In genomic region chr10:104232613-104233102, GRCh38 we compare ENCODE assay signal across 8 cellular contexts. TPM values are rescaled to one million over a fixed set of nuclear protein-coding genes. Genes with fewer than 3 reads are reported as not detected.
A peak's percentile ranks its signal among the peaks of the same experiment; 100 is the strongest.
DNase-seq lines count a peak whose midpoint lies in the region; ATAC-seq and TF ChIP-seq lines count a peak whose summit lies in the region.

No MANE protein-coding gene starts in this region.

- H3K4me1 ChIP-seq in right cardiac atrium (ENCODE audit: control insufficient read depth, insufficient read depth, low read length), result no peaks in the 10 kb centered on the region

- no peaks in the 10 kb centered on the region for H3K9me3 ChIP-seq in right cardiac atrium (ENCODE audit: control insufficient read depth, low read length)

- 16% methylated on average over 20 of the region's 20 CpGs for WGBS in right cardiac atrium

- no peaks in the 10 kb centered on the region for H3K36me3 Mint-ChIP-seq in activated naive CD4-positive, alpha-beta T cell treated with anti-CD3 and anti-CD28 coated beads, Interleukin-2, amount 10 ng/mL, durations not matched to agents 7 days and 5 days
- no peaks in the 10 kb centered on the region for H3K36me3 Mint-ChIP-seq in stimulated activated memory B cell treated with anti-CD40 and anti-IgM and Interleukin-4, amounts not matched to agents 10 μg/mL and 1 μg/mL and 100 μg/mL, for 72 hours

- H3K4me3 Mint-ChIP-seq in activated naive CD4-positive, alpha-beta T cell treated with anti-CD3 and anti-CD28 coated beads, Interleukin-2, amount 10 ng/mL, durations not matched to agents 7 days and 5 days, result peak overlapping the region; percentile 86
- peak overlapping the region; percentile 93 for H3K4me3 Mint-ChIP-seq in stimulated activated memory B cell treated with anti-CD40 and anti-IgM and Interleukin-4, amounts not matched to agents 10 μg/mL and 1 μg/mL and 100 μg/mL, for 72 hours

- peaks cover 43% of the 10 kb centered on the region for H3K27me3 Mint-ChIP-seq in activated naive CD4-positive, alpha-beta T cell treated with anti-CD3 and anti-CD28 coated beads, Interleukin-2, amount 10 ng/mL, durations not matched to agents 7 days and 5 days
- peaks cover 30% of the 10 kb centered on the region for H3K27me3 Mint-ChIP-seq in stimulated activated memory B cell treated with anti-CD40 and anti-IgM and Interleukin-4, amounts not matched to agents 10 μg/mL and 1 μg/mL and 100 μg/mL, for 72 hours

- no peak overlapping the region for H3K27ac ChIP-seq in right cardiac atrium (ENCODE audit: low read length)

- H3K4me3 ChIP-seq in WI38 (ENCODE audit: low read depth, low read length) (peak overlapping the region; percentile 82), right cardiac atrium (ENCODE audit: low read length) (peak overlapping the region; percentile 49)

- TF ChIP-seq CTCF in WI38 (IDR thresholded peaks at IDR 0.05; ENCODE audit: low read depth, low read length), result no peak

- no peaks in the 10 kb centered on the region for H3K27me3 ChIP-seq in right cardiac atrium (ENCODE audit: control insufficient read depth, insufficient read depth)

- intact Hi-C loops in right cardiac atrium (cut with DNase I), result no loop called here

- no peak for DNase-seq in activated naive CD4-positive, alpha-beta T cell treated with anti-CD3 and anti-CD28 coated beads, Interleukin-2, amount 10 ng/mL, durations not matched to agents 7 days and 5 days
- DNase-seq in activated naive CD4-positive, alpha-beta T cell (lab: John Stamatoyannopoulos, UW), result no peak
- peak in 1 of 3 donors; percentile 36 for DNase-seq in right cardiac atrium
- DNase-seq in DMS114 treated with DMSO at 0.1 percent for 48 hours (lab: John Stamatoyannopoulos, UW; ENCODE audit: unreplicated experiment), result no peak
- DNase-seq in NCI-H146 (lab: John Stamatoyannopoulos, UW), result no peak

- peak overlapping the region; percentile 52 for H3K27ac Mint-ChIP-seq in activated naive CD4-positive, alpha-beta T cell treated with anti-CD3 and anti-CD28 coated beads, Interleukin-2, amount 10 ng/mL, durations not matched to agents 7 days and 5 days
- no peak overlapping the region for H3K27ac Mint-ChIP-seq in stimulated activated memory B cell treated with anti-CD40 and anti-IgM and Interleukin-4, amounts not matched to agents 10 μg/mL and 1 μg/mL and 100 μg/mL, for 72 hours

- H3K4me1 Mint-ChIP-seq in activated naive CD4-positive, alpha-beta T cell treated with anti-CD3 and anti-CD28 coated beads, Interleukin-2, amount 10 ng/mL, durations not matched to agents 7 days and 5 days, result peaks cover 19% of the 10 kb centered on the region
- peaks cover 12% of the 10 kb centered on the region for H3K4me1 Mint-ChIP-seq in stimulated activated memory B cell treated with anti-CD40 and anti-IgM and Interleukin-4, amounts not matched to agents 10 μg/mL and 1 μg/mL and 100 μg/mL, for 72 hours

- CTCF ChIA-PET in activated naive CD4-positive, alpha-beta T cell treated with anti-CD3 and anti-CD28 coated beads, Interleukin-2, amount 10 ng/mL, durations not matched to agents 7 days and 5 days (lab: Charles Lee), result interaction anchor here (1.1 to 1.7 kb wide), 2 partner anchors 22 to 42 kb away, joined by 5 to 7 read pairs; partner anchors contain the start of gene GSTO1

- ATAC-seq in right cardiac atrium (peak; percentile 22 to 27), HG03025 (IDR thresholded peaks at IDR 0.05; ENCODE audit: low FRiP score, unreplicated experiment) (no peak)
- peak; percentile 14 for ATAC-seq in stimulated activated memory B cell treated with anti-CD40 and anti-IgM and Interleukin-4, amounts not matched to agents 10 μg/mL and 1 μg/mL and 100 μg/mL, for 72 hours

- H3K9me3 Mint-ChIP-seq in activated naive CD4-positive, alpha-beta T cell treated with anti-CD3 and anti-CD28 coated beads, Interleukin-2, amount 10 ng/mL, durations not matched to agents 7 days and 5 days, result peaks cover 10% of the 10 kb centered on the region
- peaks cover 7% of the 10 kb centered on the region for H3K9me3 Mint-ChIP-seq in stimulated activated memory B cell treated with anti-CD40 and anti-IgM and Interleukin-4, amounts not matched to agents 10 μg/mL and 1 μg/mL and 100 μg/mL, for 72 hours

RNA-seq across cellular contexts. Expression of gene CFAP43, which starts 0.5 kb away (rescaled TPM):
- total RNA-seq in right cardiac atrium, result under 1 TPM; 0.09 to 0.35 (median 0.22) TPM
- 0.18 TPM for polyA plus RNA-seq in right cardiac atrium

RNA-seq across cellular contexts. Expression of gene GSTO1, which starts 22.0 kb away (rescaled TPM):
- total RNA-seq in right cardiac atrium, result 100 to 1,000 TPM; 164 to 220 (median 198) TPM
- polyA plus RNA-seq in right cardiac atrium, result 351 TPM

RNA-seq across cellular contexts. Expression of gene GSTO2, which starts 36.3 kb away (rescaled TPM):
- 1 to 10 TPM in 1 of 4 donors, under 1 TPM in 3; 0.37 to 1.1 (median 0.72) TPM for total RNA-seq in right cardiac atrium
- 0.43 TPM for polyA plus RNA-seq in right cardiac atrium
